ENCODE assay signal across 24 cellular contexts in genomic region chr7:115600196-115600595, GRCh38.
DNase-seq lines count a peak whose midpoint lies in the region; ATAC-seq, FAIRE-seq and TF ChIP-seq lines count a peak whose summit lies in the region.
"Had no signal": no experiment of that assay in that cellular context is flagged by ENCODE, and none has a peak within 500 bp of the region (broad histone marks: within the 10 kb centered on the region; RNA-seq: fewer than 3 reads in every experiment).

No MANE protein-coding gene starts in this region.

- peak; percentile 21 for DNase-seq in EH (ENCODE audit: low read depth)
- DNase-seq in SK-N-MC (ENCODE audit: low read depth, low spot score): peak; percentile 28
- DNase-seq in choroid plexus epithelial cell (ENCODE audit: low read depth): peak; percentile 45
- peak; percentile 22 for DNase-seq in fibroblast of villous mesenchyme (ENCODE audit: low read depth)
- DNase-seq in MG63: no peak
- DNase-seq in frontal cortex (ENCODE audit: low spot score in 2 of 2): no peak
- no peak for DNase-seq in kidney tubule cell (ENCODE audit: low spot score)
- DNase-seq: AML-193; CD4-positive, alpha-beta T cell; GF-D8; Kasumi-1; MV-4-11; NCI-H1105 treated with DMSO at 0.1 percent for 48 hours; NCI-H146; NCI-H1930; NCI-H2107; NCI-H748 treated with DMSO at 0.1 percent for 48 hours had no signal

- H3K4me3 ChIP-seq in SK-N-MC (no peak overlapping the region), choroid plexus epithelial cell (ENCODE audit: low read depth, low read length) (no peak overlapping the region), fibroblast of villous mesenchyme (ENCODE audit: low read depth, low read length) (no peak overlapping the region), MG63 (no peak overlapping the region)
- H3K4me3 ChIP-seq: BLaER1 treated with 17β-estradiol and CSF1 and Interleukin-3, amounts not matched to agents 10 nM and 100 nM; K562 had no signal

- H3K27ac ChIP-seq in SK-N-MC: peak overlapping the region; percentile 70; the same call in 1 of the 2 replicates
- H3K27ac ChIP-seq: BLaER1 treated with 17β-estradiol and CSF1 and Interleukin-3, amounts not matched to agents 10 nM and 100 nM had no signal

- H3K36me3 ChIP-seq in SK-N-MC (ENCODE audit: insufficient read depth, low read length) (no peaks in the 10 kb centered on the region), MG63 (no peaks in the 10 kb centered on the region)
- H3K36me3 ChIP-seq: BLaER1 treated with 17β-estradiol and CSF1 and Interleukin-3, amounts not matched to agents 10 nM and 100 nM had no signal

- no peak for TF ChIP-seq CTCF in choroid plexus epithelial cell (conservative IDR thresholded peaks at IDR 0.05; ENCODE audit: low read depth, low read length)
- no peak for TF ChIP-seq CTCF in fibroblast of villous mesenchyme (IDR thresholded peaks at IDR 0.05; ENCODE audit: insufficient read depth, low read depth, low read length)

- H3K27me3 ChIP-seq in MG63: no peaks in the 10 kb centered on the region
- H3K27me3 ChIP-seq: BLaER1 treated with 17β-estradiol and CSF1 and Interleukin-3, amounts not matched to agents 10 nM and 100 nM had no signal

- no peak for ATAC-seq in activated CD4-positive, CD25-positive, alpha-beta regulatory T cell treated with anti-CD3 and anti-CD28 coated beads, Interleukin-2, amount 50 U/mL, for 24 hours
- ATAC-seq: HepG2, K562, SK-N-SH treated with all-trans-retinoic acid at 6 μM for 48 hours had no signal

- no peaks in the 10 kb centered on the region for H3K9me3 ChIP-seq in SK-N-MC (ENCODE audit: low read depth, low read length)
- H3K9me3 ChIP-seq in MG63: no peaks in the 10 kb centered on the region

- FAIRE-seq in frontal cortex (lab: Jason Lieb, UNC): no peak
- FAIRE-seq: GM12892, H54, HepG2, K562 had no signal

- no peak overlapping the region for H3K9ac ChIP-seq in SK-N-MC (ENCODE audit: insufficient read length)
- H3K9ac ChIP-seq: BLaER1 treated with 17β-estradiol and CSF1 and Interleukin-3, amounts not matched to agents 10 nM and 100 nM had no signal

Comparison
In these comparisons a context has a peak if more than half of its experiments do, and no peak if none do; other contexts are left out.
1. DNase-seq: peak in EH (single experiment), SK-N-MC (single experiment), choroid plexus epithelial cell (single experiment) and fibroblast of villous mesenchyme (single experiment); none in MG63 (single experiment), frontal cortex (0 of 2) and kidney tubule cell (single experiment).